Comparison of ENCODE assay signal across 1 cellular context in genomic region chr6:53358440-53359087, GRCh38.
TF ChIP-seq lines count a peak whose summit lies in the region.

No MANE protein-coding gene starts in this region.

TF ChIP-seq in SK-N-SH, 30 proteins besides CTCF, POLR2A, EP300 and RAD21 (continued from another document):
- TF ChIP-seq FOXJ3 (CRISPR knock-in tag; IDR thresholded peaks at IDR 0.05) (no peak), FOSL2 (IDR thresholded peaks at IDR 0.05; ENCODE audit: borderline replicate concordance, low read depth) (no peak), SIN3A (IDR thresholded peaks at IDR 0.05; ENCODE audit: borderline replicate concordance, low read depth, low read length) (no peak), FOXM1 (IDR thresholded peaks at IDR 0.05; ENCODE audit: low read depth) (no peak), YY1 (IDR thresholded peaks at IDR 0.05; ENCODE audit: low read depth) (no peak)
- TF ChIP-seq, protein P1, sequence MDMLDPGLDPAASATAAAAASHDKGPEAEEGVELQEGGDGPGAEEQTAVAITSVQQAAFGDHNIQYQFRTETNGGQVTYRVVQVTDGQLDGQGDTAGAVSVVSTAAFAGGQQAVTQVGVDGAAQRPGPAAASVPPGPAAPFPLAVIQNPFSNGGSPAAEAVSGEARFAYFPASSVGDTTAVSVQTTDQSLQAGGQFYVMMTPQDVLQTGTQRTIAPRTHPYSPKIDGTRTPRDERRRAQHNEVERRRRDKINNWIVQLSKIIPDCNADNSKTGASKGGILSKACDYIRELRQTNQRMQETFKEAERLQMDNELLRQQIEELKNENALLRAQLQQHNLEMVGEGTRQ (IDR thresholded peaks at IDR 0.05; ENCODE audit: borderline replicate concordance, low read depth, low read length) = no peak
